Comparison of ENCODE assay signal across 15 cellular contexts in the genomic region with DNA sequence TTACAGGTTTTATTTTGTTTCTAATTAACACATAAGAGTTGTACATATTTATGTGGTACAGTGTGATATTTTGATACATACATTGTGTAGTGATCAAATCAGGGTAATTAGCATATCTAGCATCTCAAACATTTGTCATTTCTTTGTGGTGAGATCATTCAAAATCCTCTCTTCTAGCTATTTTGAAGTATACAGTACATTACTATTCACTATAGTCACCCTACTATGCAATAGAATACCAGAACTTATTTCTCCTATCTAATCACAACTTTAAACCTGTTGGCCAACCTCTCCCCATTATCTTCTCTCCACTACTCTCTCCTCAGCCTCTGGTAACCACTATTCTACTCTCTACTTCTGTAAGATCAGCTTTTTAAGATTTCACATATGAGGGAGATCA.
DNase-seq lines count a peak whose midpoint lies in the region; ATAC-seq and TF ChIP-seq lines count a peak whose summit lies in the region.
"Had no signal": no experiment of that assay in that cellular context is flagged by ENCODE, and none has a peak within 500 bp of the region (broad histone marks: within the 10 kb centered on the region; RNA-seq: fewer than 3 reads in every experiment).

No MANE protein-coding gene starts in this region.

- H2AK5ac ChIP-seq in trophoblast cell (ENCODE audit: low read length): no peak overlapping the region

- no peak overlapping the region for H3K4me3 ChIP-seq in SK-N-SH (ENCODE audit: low read depth in 2 of 2, low read length in 1 of 2)
- H3K4me3 ChIP-seq in trophoblast cell (ENCODE audit: low read depth, low read length): no peak overlapping the region
- H3K4me3 ChIP-seq: BLaER1, HAP-1 had no signal

- H3F3A ChIP-seq in SK-N-SH (replicated peaks; ENCODE audit: insufficient read depth): peaks cover 3% of the 10 kb centered on the region

- H3K27me3 ChIP-seq in SK-N-SH (ENCODE audit: insufficient read depth) (no peaks in the 10 kb centered on the region), trophoblast cell (ENCODE audit: insufficient read depth, low read length) (no peaks in the 10 kb centered on the region)
- H3K27me3 ChIP-seq: BLaER1 had no signal

- H3K9me3 ChIP-seq in SK-N-SH (no peaks in the 10 kb centered on the region), trophoblast cell (ENCODE audit: insufficient read depth, low read depth, low read length) (no peaks in the 10 kb centered on the region)
- H3K9me3 ChIP-seq: BLaER1, HAP-1 had no signal

- no peak for TF ChIP-seq RAD21 in SK-N-SH (IDR thresholded peaks at IDR 0.05; ENCODE audit: low read length)

- no peak overlapping the region for H2BK12ac ChIP-seq in trophoblast cell (ENCODE audit: low read length)

- ATAC-seq in SK-N-SH treated with all-trans-retinoic acid at 6 μM for 48 hours: no peak
- no peak for ATAC-seq in HG03520 (IDR thresholded peaks at IDR 0.05; ENCODE audit: unreplicated experiment)

- H3K4me2 ChIP-seq in SK-N-SH (no peak overlapping the region), trophoblast cell (ENCODE audit: low read length) (no peak overlapping the region)
- H3K4me2 ChIP-seq: BLaER1 had no signal

- POLR2A ChIA-PET in SK-N-SH (lab: Yijun Ruan, JAX): no interaction called here

- no peak overlapping the region for H4K12ac ChIP-seq in trophoblast cell (ENCODE audit: low read depth, low read length)

- H4K8ac ChIP-seq in trophoblast cell (ENCODE audit: low read depth, low read length): no peak overlapping the region

- no peaks in the 10 kb centered on the region for H4K20me1 ChIP-seq in SK-N-SH (ENCODE audit: insufficient read depth)
- H4K20me1 ChIP-seq: BLaER1 had no signal

- TF ChIP-seq CTCF in SK-N-SH (IDR thresholded peaks at IDR 0.05): no peak

- H3K23ac ChIP-seq in trophoblast cell (ENCODE audit: low read length): no peak overlapping the region

- no peak overlapping the region for H2BK5ac ChIP-seq in trophoblast cell (ENCODE audit: low read depth, low read length, poor library complexity)

- no peak for DNase-seq in SK-N-SH
- DNase-seq in HS-5 (ENCODE audit: low read depth): peak; percentile 39
- DNase-seq in RPMI7951 (ENCODE audit: low read depth): peak; percentile 36
- DNase-seq in trophoblast cell: peak; percentile 17 to 90
- no peak for DNase-seq in HPDE6-E6E7 (ENCODE audit: extremely low spot score)
- DNase-seq in HK-2 (ENCODE audit: unreplicated experiment): no peak
- DNase-seq: AML-193; Caco-2; CD8-positive, alpha-beta memory T cell; KBM-7 had no signal

- CTCF ChIA-PET in SK-N-SH (lab: Yijun Ruan, JAX): interaction anchor here (0.6 kb wide), 1 partner anchor 1175 kb away, joined by 3 read pairs; no protein-coding TSS in a partner anchor

- H3K4ac ChIP-seq in trophoblast cell (ENCODE audit: low read depth, low read length): no peak overlapping the region

- no peaks in the 10 kb centered on the region for H3K36me3 ChIP-seq in SK-N-SH (replicated peaks in 1 of 2; ENCODE audit: control insufficient read depth in 1 of 2, insufficient read depth in 2 of 2, low read length in 1 of 2)
- H3K36me3 ChIP-seq in trophoblast cell (ENCODE audit: control insufficient read depth in 1 of 2, insufficient read depth in 2 of 2, low read length in 2 of 2): no peaks in the 10 kb centered on the region
- H3K36me3 ChIP-seq: BLaER1, HAP-1 had no signal

- H3K14ac ChIP-seq in trophoblast cell (ENCODE audit: low read length): no peak overlapping the region

- no peaks in the 10 kb centered on the region for H3K79me1 ChIP-seq in trophoblast cell (ENCODE audit: low read length)

- no peak overlapping the region for H2BK120ac ChIP-seq in trophoblast cell (ENCODE audit: insufficient read depth, low read length, poor library complexity)

- no peak overlapping the region for H3K9ac ChIP-seq in SK-N-SH
- no peak overlapping the region for H3K9ac ChIP-seq in trophoblast cell (ENCODE audit: low read length)
- H3K9ac ChIP-seq: BLaER1 had no signal

- H3K79me2 ChIP-seq in SK-N-SH (ENCODE audit: insufficient read depth) (no peaks in the 10 kb centered on the region), trophoblast cell (ENCODE audit: control insufficient read depth, insufficient read depth, low read length, poor library complexity) (no peaks in the 10 kb centered on the region)

- TF ChIP-seq EP300 in SK-N-SH (IDR thresholded peaks at IDR 0.05; ENCODE audit: borderline replicate concordance in 1 of 2, low read depth in 1 of 2, low read length in 1 of 2): no peak

- H3K4me1 ChIP-seq in SK-N-SH (ENCODE audit: control insufficient read depth in 1 of 2, insufficient read depth in 2 of 2, low read depth in 1 of 2, low read length in 1 of 2) (no peaks in the 10 kb centered on the region), trophoblast cell (ENCODE audit: control insufficient read depth in 1 of 2, insufficient read depth in 2 of 2, low read length in 2 of 2) (no peaks in the 10 kb centered on the region)
- H3K4me1 ChIP-seq: BLaER1, HAP-1 had no signal

- no peak overlapping the region for H3K18ac ChIP-seq in trophoblast cell (ENCODE audit: low read length)

- no peak overlapping the region for H2AFZ ChIP-seq in SK-N-SH (ENCODE audit: low read depth)
- H2AFZ ChIP-seq in trophoblast cell (ENCODE audit: insufficient read depth, low read length, poor library complexity): no peak overlapping the region

- H3K9me2 ChIP-seq in SK-N-SH: no peaks in the 10 kb centered on the region

- peak overlapping the region in 1 of 2 experiments; percentile 45; a peak in 2 of 4 replicates for H3K27ac ChIP-seq in SK-N-SH (ENCODE audit: low read depth in 2 of 2, low read length in 1 of 2)
- no peak overlapping the region for H3K27ac ChIP-seq in trophoblast cell (ENCODE audit: low read depth, low read length)
- H3K27ac ChIP-seq: 22Rv1, BLaER1 had no signal

- H4K91ac ChIP-seq in trophoblast cell (ENCODE audit: low read depth, low read length): no peak overlapping the region

TF ChIP-seq in SK-N-SH, 30 proteins besides CTCF, POLR2A, EP300 and RAD21:
- TF ChIP-seq FOSL2 (IDR thresholded peaks at IDR 0.05; ENCODE audit: borderline replicate concordance, low read depth) (peak; percentile 15; the same call in 1 of the 2 replicates), RCOR1 (IDR thresholded peaks at IDR 0.05; ENCODE audit: low read length) (no peak)

TF ChIP-seq in SK-N-SH treated with all-trans-retinoic acid at 6 μM for 48 hours, 23 proteins besides CTCF, POLR2A, EP300 and RAD21:
- TF ChIP-seq CSDC2 (CRISPR knock-in tag; IDR thresholded peaks at IDR 0.05): no peak
- no peak for TF ChIP-seq ZC3H10 (CRISPR knock-in tag; IDR thresholded peaks at IDR 0.05)
- TF ChIP-seq ZNF70 (CRISPR knock-in tag; IDR thresholded peaks at IDR 0.05): no peak
- no peak for TF ChIP-seq ISL1 (CRISPR knock-in tag; IDR thresholded peaks at IDR 0.05)
- TF ChIP-seq ARNTL (CRISPR knock-in tag; IDR thresholded peaks at IDR 0.05; ENCODE audit: borderline replicate concordance, low read depth): no peak
- no peak for TF ChIP-seq GLIS3 (CRISPR knock-in tag; IDR thresholded peaks at IDR 0.05)
- TF ChIP-seq SNAI2 (CRISPR knock-in tag; IDR thresholded peaks at IDR 0.05): no peak
- no peak for TF ChIP-seq ZFP30 (CRISPR knock-in tag; IDR thresholded peaks at IDR 0.05)

Comparison
In these comparisons a context has a peak if more than half of its experiments do, and no peak if none do; other contexts are left out.
1. DNase-seq: peak in HS-5 (single experiment), RPMI7951 (single experiment) and trophoblast cell (2 of 2); none in SK-N-SH (single experiment), HPDE6-E6E7 (single experiment) and HK-2 (single experiment).